In the genomic region with DNA sequence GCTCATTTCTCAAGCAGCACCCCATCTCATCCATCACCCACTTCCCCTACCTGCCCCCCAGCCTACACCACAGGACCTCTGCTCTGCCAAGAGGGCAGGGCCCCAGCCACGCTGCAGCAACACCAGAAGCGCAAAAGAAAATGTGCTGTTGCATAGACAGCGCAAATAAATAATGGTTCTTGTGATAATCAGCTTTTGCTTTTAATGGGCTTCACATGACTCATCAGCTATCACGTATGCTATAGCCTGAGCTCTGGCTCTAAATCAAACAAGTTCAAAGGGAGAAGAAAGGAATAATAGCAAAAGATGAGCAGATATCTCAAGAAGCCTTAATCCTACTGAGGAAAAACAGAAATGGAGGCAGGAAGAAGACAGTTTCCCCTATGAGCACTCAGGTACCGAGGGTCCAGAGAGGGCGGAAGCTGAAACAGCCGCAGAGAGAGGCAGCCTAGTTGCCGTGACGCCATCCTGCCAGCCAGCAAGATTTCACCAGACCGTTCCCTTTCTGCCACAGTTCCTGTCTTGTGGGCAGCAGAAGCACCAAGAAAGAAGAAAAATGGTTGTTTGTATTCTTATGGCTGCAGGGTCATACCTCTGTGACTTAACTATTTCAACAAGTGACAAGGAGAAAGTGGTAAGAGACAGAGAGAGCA, we compare ENCODE assay signal across 8 cellular contexts. TPM values are rescaled to one million over a fixed set of nuclear protein-coding genes. Genes with fewer than 3 reads are reported as not detected.
DNase-seq lines count a peak whose midpoint lies in the region; ATAC-seq and TF ChIP-seq lines count a peak whose summit lies in the region.

No MANE protein-coding gene starts in this region.

- no peak overlapping the region for H3K4me3 ChIP-seq in GM12865 (ENCODE audit: low read depth, low read length)

- H3K27me3 Mint-ChIP-seq in stimulated activated naive CD8-positive, alpha-beta T cell treated with anti-CD3 and anti-CD28 coated beads, Interleukin-15, Interleukin-2, amounts not matched to agents 100 ng/mL and 50 ng/mL, for 24 hours = no peaks in the 10 kb centered on the region

- H3K9me3 Mint-ChIP-seq in stimulated activated naive CD8-positive, alpha-beta T cell treated with anti-CD3 and anti-CD28 coated beads, Interleukin-15, Interleukin-2, amounts not matched to agents 100 ng/mL and 50 ng/mL, for 24 hours = no peaks in the 10 kb centered on the region

- peak overlapping the region; percentile 97 for H3K27ac Mint-ChIP-seq in stimulated activated naive CD8-positive, alpha-beta T cell treated with anti-CD3 and anti-CD28 coated beads, Interleukin-15, Interleukin-2, amounts not matched to agents 100 ng/mL and 50 ng/mL, for 24 hours

- TF ChIP-seq CTCF in GM12865 (IDR thresholded peaks at IDR 0.05; ENCODE audit: insufficient read depth, low read depth, low read length, missing control alignments) = no peak

- peaks cover 81% of the 10 kb centered on the region for H3K4me1 Mint-ChIP-seq in stimulated activated naive CD8-positive, alpha-beta T cell treated with anti-CD3 and anti-CD28 coated beads, Interleukin-15, Interleukin-2, amounts not matched to agents 100 ng/mL and 50 ng/mL, for 24 hours (ENCODE audit: low read depth)

- peaks cover 85% of the 10 kb centered on the region for H3K36me3 Mint-ChIP-seq in stimulated activated naive CD8-positive, alpha-beta T cell treated with anti-CD3 and anti-CD28 coated beads, Interleukin-15, Interleukin-2, amounts not matched to agents 100 ng/mL and 50 ng/mL, for 24 hours (ENCODE audit: low read depth)

- peak; percentile 97 for ATAC-seq in HG02642 (IDR thresholded peaks at IDR 0.05; ENCODE audit: poor library complexity, unreplicated experiment)
- ATAC-seq in left lobe of liver = peak; percentile 38

- peak; percentile 68 for DNase-seq in GM12865 (ENCODE audit: low read depth)
- peak; percentile 89 for DNase-seq in NOMO-1 treated with DMSO at 0.1 percent for 48 hours (lab: John Stamatoyannopoulos, UW; ENCODE audit: unreplicated experiment)
- DNase-seq in activated T-helper 9 cell treated with anti-CD3 and anti-CD28 coated beads, Interleukin-2, amount 50 U/mL, for 16 hours (ENCODE audit: low read depth) = peak; percentile 47
- no peak for DNase-seq in left lobe of liver (ENCODE audit: low spot score)
- no peak for DNase-seq in NCI-H510A treated with DMSO at 0.1 percent for 48 hours (lab: John Stamatoyannopoulos, UW)
- no peak for DNase-seq in LoVo (ENCODE audit: low spot score)

- H3K4me3 Mint-ChIP-seq in stimulated activated naive CD8-positive, alpha-beta T cell treated with anti-CD3 and anti-CD28 coated beads, Interleukin-15, Interleukin-2, amounts not matched to agents 100 ng/mL and 50 ng/mL, for 24 hours = peak overlapping the region; percentile 82

RNA-seq across cellular contexts. Expression of gene RAB27A, which starts 22.1 kb away (rescaled TPM):
- 16.7 TPM for total RNA-seq in left lobe of liver

RNA-seq across cellular contexts. Expression of gene PIGBOS1, which starts 51.4 kb away (rescaled TPM):
- 7.0 TPM for total RNA-seq in left lobe of liver

RNA-seq across cellular contexts. Expression of gene PIGB, which starts 51.5 kb away (rescaled TPM):
- total RNA-seq in left lobe of liver = 5.4 TPM

Comparison
In these comparisons a context has a peak if more than half of its experiments do, and no peak if none do; other contexts are left out.
1. DNase-seq: peak in GM12865 (single experiment), NOMO-1 treated with DMSO at 0.1 percent for 48 hours (single experiment) and activated T-helper 9 cell treated with anti-CD3 and anti-CD28 coated beads, Interleukin-2, amount 50 U/mL, for 16 hours (single experiment); none in left lobe of liver (single experiment), NCI-H510A treated with DMSO at 0.1 percent for 48 hours (single experiment) and LoVo (single experiment).